ENCODE assay signal across 22 cellular contexts in the genomic region with DNA sequence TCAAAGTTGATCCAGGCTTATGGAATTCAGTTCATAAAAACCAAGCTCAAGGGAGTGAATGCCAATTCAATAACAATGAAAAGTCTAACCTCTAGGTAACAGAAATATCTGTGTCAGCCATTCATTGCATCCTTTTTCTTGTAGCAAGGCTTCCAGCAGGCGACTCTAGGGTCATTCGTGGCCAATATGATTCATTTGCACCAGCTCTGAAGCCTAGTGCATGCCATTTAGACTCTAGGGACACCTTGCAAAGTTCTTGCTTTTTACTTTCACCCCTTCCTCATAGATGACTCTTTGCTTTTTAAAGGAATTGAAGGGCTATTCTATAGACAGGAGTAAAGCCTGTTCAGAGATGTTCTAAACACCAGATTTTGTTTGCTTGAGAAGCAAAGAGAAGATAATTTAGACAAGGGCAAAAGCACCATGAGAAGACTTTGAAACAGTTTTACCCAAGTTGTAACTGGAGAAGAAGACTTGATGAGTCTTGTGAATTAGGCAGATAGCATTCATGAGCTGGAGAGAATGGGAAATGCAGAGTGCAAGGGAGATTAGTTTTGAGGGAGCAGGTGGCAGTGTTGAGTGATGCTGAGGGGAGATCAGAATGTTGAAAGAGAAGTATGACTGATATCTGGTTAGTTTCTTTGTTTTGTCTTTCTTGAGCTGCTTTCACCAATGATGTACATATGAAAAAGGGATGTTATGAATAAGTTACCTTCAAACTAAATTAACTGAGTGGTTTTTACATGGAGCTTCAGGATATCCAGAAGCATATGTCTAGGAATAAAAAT.
DNase-seq lines count a peak whose midpoint lies in the region; ATAC-seq and TF ChIP-seq lines count a peak whose summit lies in the region.
"Had no signal": no experiment of that assay in that cellular context is flagged by ENCODE, and none has a peak within 500 bp of the region (broad histone marks: within the 10 kb centered on the region; RNA-seq: fewer than 3 reads in every experiment).

No MANE protein-coding gene starts in this region.

- ATAC-seq in natural killer cell (peak in 1 of 3 donors; percentile 47), GM18498 (IDR thresholded peaks at IDR 0.05; ENCODE audit: unreplicated experiment) (no peak), GM18519 (IDR thresholded peaks at IDR 0.05; ENCODE audit: low FRiP score, unreplicated experiment) (no peak)
- ATAC-seq: left cardiac atrium had no signal

- CTCF ChIA-PET in activated CD4-positive, alpha-beta memory T cell treated with anti-CD3 and anti-CD28 coated beads for 36 hours (lab: Charles Lee): interaction anchor here (0.6 to 4.2 kb wide), 12 partner anchors 9 to 258 kb away, joined by 3 to 41 read pairs (median 4); no protein-coding TSS in a partner anchor
- CTCF ChIA-PET in activated CD4-positive, alpha-beta memory T cell treated with anti-CD3 and anti-CD28 coated beads, Interleukin-2, amount 10 ng/mL, durations not matched to agents 7 days and 5 days (lab: Charles Lee): interaction anchor here (1.2 kb wide), 1 partner anchor 79 kb away, joined by 3 read pairs; no protein-coding TSS in a partner anchor
- CTCF ChIA-PET in CD8-positive, alpha-beta memory T cell (lab: Charles Lee): interaction anchor here (1.2 kb wide), 1 partner anchor 15 kb away, joined by 6 read pairs; no protein-coding TSS in a partner anchor

- H3K4me1 Mint-ChIP-seq in activated CD4-positive, alpha-beta memory T cell treated with anti-CD3 and anti-CD28 coated beads for 36 hours (ENCODE audit: low read depth): peaks cover 75% of the 10 kb centered on the region
- peaks cover 56% of the 10 kb centered on the region for H3K4me1 Mint-ChIP-seq in activated CD4-positive, alpha-beta memory T cell treated with anti-CD3 and anti-CD28 coated beads, Interleukin-2, amount 10 ng/mL, durations not matched to agents 7 days and 5 days
- peaks cover 74 to 92% (median 89%) of the 10 kb centered on the region in 3 donors for H3K4me1 Mint-ChIP-seq in CD8-positive, alpha-beta memory T cell
- H3K4me1 Mint-ChIP-seq in natural killer cell: peaks cover 81 to 86% of the 10 kb centered on the region in 2 donors

- H3K4me3 ChIP-seq in CD8-positive, alpha-beta memory T cell (ENCODE audit: low read length): no peak overlapping the region
- H3K4me3 ChIP-seq: HAP-1, suprapubic skin, uterus had no signal

- no peak for TF ChIP-seq CTCF in natural killer cell (IDR thresholded peaks at IDR 0.05)

- no peaks in the 10 kb centered on the region for H3K27me3 ChIP-seq in CD8-positive, alpha-beta memory T cell (ENCODE audit: insufficient read depth, low read length, poor library complexity, severe bottlenecking)
- H3K27me3 ChIP-seq: suprapubic skin, uterus had no signal

- no peak overlapping the region for H3K27ac ChIP-seq in CD8-positive, alpha-beta memory T cell (ENCODE audit: low read depth, low read length)
- H3K27ac ChIP-seq: C4-2B, suprapubic skin, uterus had no signal

- peaks cover 3% of the 10 kb centered on the region for H3K9me3 Mint-ChIP-seq in activated CD4-positive, alpha-beta memory T cell treated with anti-CD3 and anti-CD28 coated beads for 36 hours
- no peaks in the 10 kb centered on the region for H3K9me3 Mint-ChIP-seq in activated CD4-positive, alpha-beta memory T cell treated with anti-CD3 and anti-CD28 coated beads, Interleukin-2, amount 10 ng/mL, durations not matched to agents 7 days and 5 days
- no peaks in the 10 kb centered on the region for H3K9me3 Mint-ChIP-seq in CD8-positive, alpha-beta memory T cell
- no peaks in the 10 kb centered on the region for H3K9me3 Mint-ChIP-seq in natural killer cell

- no peaks in the 10 kb centered on the region for H3K36me3 ChIP-seq in CD8-positive, alpha-beta memory T cell (ENCODE audit: insufficient read depth, low read length)
- H3K36me3 ChIP-seq: HAP-1, suprapubic skin, uterus had no signal

- POLR2A ChIA-PET in activated CD4-positive, alpha-beta memory T cell treated with anti-CD3 and anti-CD28 coated beads for 36 hours (lab: Charles Lee): interaction anchor here (1.1 to 2.1 kb wide), 5 partner anchors 14 to 126 kb away, joined by 6 to 18 read pairs (median 7); no protein-coding TSS in a partner anchor
- POLR2A ChIA-PET in activated CD4-positive, alpha-beta memory T cell treated with anti-CD3 and anti-CD28 coated beads, Interleukin-2, amount 10 ng/mL, durations not matched to agents 7 days and 5 days (lab: Charles Lee): interaction anchor here (2.4 kb wide), 1 partner anchor 14 kb away, joined by 9 read pairs; no protein-coding TSS in a partner anchor
- POLR2A ChIA-PET in CD8-positive, alpha-beta memory T cell (lab: Charles Lee): interaction anchor here (0.9 kb wide), 1 partner anchor 19 kb away, joined by 4 read pairs; no protein-coding TSS in a partner anchor

- H3K4me1 ChIP-seq in CD8-positive, alpha-beta memory T cell (ENCODE audit: insufficient read depth, low read length): peaks cover 41% of the 10 kb centered on the region
- H3K4me1 ChIP-seq: uterus had no signal

- H3K9me3 ChIP-seq in CD8-positive, alpha-beta memory T cell (ENCODE audit: low read length): no peaks in the 10 kb centered on the region
- H3K9me3 ChIP-seq: HAP-1, suprapubic skin, uterus had no signal

- no peak overlapping the region for H3K4me3 Mint-ChIP-seq in activated CD4-positive, alpha-beta memory T cell treated with anti-CD3 and anti-CD28 coated beads for 36 hours
- H3K4me3 Mint-ChIP-seq in activated CD4-positive, alpha-beta memory T cell treated with anti-CD3 and anti-CD28 coated beads, Interleukin-2, amount 10 ng/mL, durations not matched to agents 7 days and 5 days: no peak overlapping the region
- H3K4me3 Mint-ChIP-seq in CD8-positive, alpha-beta memory T cell: peak overlapping the region in 1 of 7 donors; percentile 2
- H3K4me3 Mint-ChIP-seq in natural killer cell: no peak overlapping the region
- H3K4me3 Mint-ChIP-seq: memory B cell had no signal

- peaks cover 4% of the 10 kb centered on the region for H3K36me3 Mint-ChIP-seq in activated CD4-positive, alpha-beta memory T cell treated with anti-CD3 and anti-CD28 coated beads for 36 hours
- peaks cover 17% of the 10 kb centered on the region for H3K36me3 Mint-ChIP-seq in activated CD4-positive, alpha-beta memory T cell treated with anti-CD3 and anti-CD28 coated beads, Interleukin-2, amount 10 ng/mL, durations not matched to agents 7 days and 5 days (ENCODE audit: low read depth)
- peaks cover 0 to 8% (median 7%) of the 10 kb centered on the region in 3 donors for H3K36me3 Mint-ChIP-seq in CD8-positive, alpha-beta memory T cell
- no peaks in the 10 kb centered on the region for H3K36me3 Mint-ChIP-seq in natural killer cell
- H3K36me3 Mint-ChIP-seq: memory B cell had no signal

- peak overlapping the region; percentile 66 for H3K27ac Mint-ChIP-seq in activated CD4-positive, alpha-beta memory T cell treated with anti-CD3 and anti-CD28 coated beads for 36 hours
- no peak overlapping the region for H3K27ac Mint-ChIP-seq in activated CD4-positive, alpha-beta memory T cell treated with anti-CD3 and anti-CD28 coated beads, Interleukin-2, amount 10 ng/mL, durations not matched to agents 7 days and 5 days
- peak overlapping the region in 7 of 8 donors; percentile 3 to 83 (median 20) for H3K27ac Mint-ChIP-seq in CD8-positive, alpha-beta memory T cell
- peak overlapping the region; percentile 72 to 92 for H3K27ac Mint-ChIP-seq in natural killer cell
- H3K27ac Mint-ChIP-seq: memory B cell had no signal

- H3K27me3 Mint-ChIP-seq in activated CD4-positive, alpha-beta memory T cell treated with anti-CD3 and anti-CD28 coated beads for 36 hours: no peaks in the 10 kb centered on the region
- H3K27me3 Mint-ChIP-seq in activated CD4-positive, alpha-beta memory T cell treated with anti-CD3 and anti-CD28 coated beads, Interleukin-2, amount 10 ng/mL, durations not matched to agents 7 days and 5 days: no peaks in the 10 kb centered on the region
- no peaks in the 10 kb centered on the region for H3K27me3 Mint-ChIP-seq in CD8-positive, alpha-beta memory T cell
- no peaks in the 10 kb centered on the region for H3K27me3 Mint-ChIP-seq in natural killer cell (ENCODE audit: low read depth in 2 of 2)
- H3K27me3 Mint-ChIP-seq: memory B cell had no signal

- intact Hi-C loops in activated CD4-positive, alpha-beta memory T cell treated with anti-CD3 and anti-CD28 coated beads for 36 hours (cut with micrococcal nuclease): loop anchor here (1.0 to 2.0 kb wide), 4 partner anchors 7 to 124 kb away; no protein-coding TSS in a partner anchor
- intact Hi-C loops in natural killer cell (cut with micrococcal nuclease): no loop called here

- DNase-seq in activated CD4-positive, alpha-beta memory T cell treated with anti-CD3 and anti-CD28 coated beads for 36 hours: peak; percentile 48
- no peak for DNase-seq in activated CD4-positive, alpha-beta memory T cell treated with anti-CD3 and anti-CD28 coated beads, Interleukin-2, amount 10 ng/mL, durations not matched to agents 7 days and 5 days
- DNase-seq in CD8-positive, alpha-beta memory T cell: no peak
- DNase-seq in SW480 (ENCODE audit: low spot score) (peak; percentile 16), natural killer cell (no peak), NOMO-1 (lab: John Stamatoyannopoulos, UW; ENCODE audit: unreplicated experiment in 2 of 2) (no peak)
- DNase-seq: activated CD8-positive, alpha-beta memory T cell treated with anti-CD3 and anti-CD28 coated beads, Interleukin-2, amount 50 U/mL, for 4 hours; GF-D8; Karpas-422; left cardiac atrium; NCI-H1092; NCI-H1930; NCI-H345; NK-92 treated with Interleukin-12 subunit alpha and Interleukin-12 subunit beta, amount 100 ng/mL, for 24 hours; retina; uterus had no signal

Comparison
In these comparisons a context has a peak if more than half of its experiments do, and no peak if none do; other contexts are left out.
1. DNase-seq: peak in activated CD4-positive, alpha-beta memory T cell treated with anti-CD3 and anti-CD28 coated beads for 36 hours (single experiment) and SW480 (single experiment); none in activated CD4-positive, alpha-beta memory T cell treated with anti-CD3 and anti-CD28 coated beads, Interleukin-2, amount 10 ng/mL, durations not matched to agents 7 days and 5 days (single experiment), CD8-positive, alpha-beta memory T cell (0 of 5), natural killer cell (single experiment) and NOMO-1 (0 of 2).